15 cellular contexts compared by ENCODE assay signal in genomic region chr9:127536499-127536898, GRCh38.
A peak's percentile ranks its signal among the peaks of the same experiment; 100 is the strongest.
DNase-seq lines count a peak whose midpoint lies in the region; ATAC-seq, FAIRE-seq and TF ChIP-seq lines count a peak whose summit lies in the region.
"Had no signal": no experiment of that assay in that cellular context is flagged by ENCODE, and none has a peak within 500 bp of the region (broad histone marks: within the 10 kb centered on the region; RNA-seq: fewer than 3 reads in every experiment).

No MANE protein-coding gene starts in this region.

- intact Hi-C loops in pancreas (cut with DNase I) = no loop called here
- intact Hi-C loops in Calu3 (cut with micrococcal nuclease; ENCODE audit: unreplicated experiment) = no loop called here

- H3K27me3 ChIP-seq in ACC112 (ENCODE audit: insufficient read depth, low read length) = no peaks in the 10 kb centered on the region
- no peaks in the 10 kb centered on the region for H3K27me3 ChIP-seq in Peyer's patch
- no peaks in the 10 kb centered on the region for H3K27me3 ChIP-seq in esophagus (ENCODE audit: control insufficient read depth in 1 of 2, insufficient read depth in 2 of 2, low read length in 2 of 2)
- H3K27me3 ChIP-seq in pancreas = no peaks in the 10 kb centered on the region

- 65 to 79% methylated on average over 8 of the region's 8 CpGs for WGBS in esophagus, 2 donors
- 83 to 85% methylated on average over 8 of the region's 8 CpGs for WGBS in pancreas, 2 donors

- no peak overlapping the region for H2AFZ ChIP-seq in ACC112 (ENCODE audit: low read length, unreplicated experiment)

- H3K27ac ChIP-seq in ACC112 (ENCODE audit: low read depth, low read length) (peak overlapping the region; percentile 92; the same call in 1 of the 2 replicates), Peyer's patch (peak overlapping the region in 3 of 4 donors; percentile 6 to 25 (median 21)), esophagus (ENCODE audit: low read depth in 2 of 2, low read length in 1 of 2) (peak overlapping the region; percentile 78 to 92), pancreas (peak overlapping the region; percentile 8 to 60 (median 31))

- no peaks in the 10 kb centered on the region for H3K27me3 Mint-ChIP-seq in Calu3 (ENCODE audit: unreplicated experiment)
- H3K27me3 Mint-ChIP-seq: activated CD4-positive, alpha-beta T cell treated with anti-CD3 and anti-CD28 coated beads, Interleukin-2, amount 10 ng/mL, durations not matched to agents 24 days and 14 days had no signal

- H3K36me3 Mint-ChIP-seq in Calu3 (ENCODE audit: insufficient read depth, unreplicated experiment) = peaks cover 13% of the 10 kb centered on the region
- H3K36me3 Mint-ChIP-seq: stimulated activated naive B cell treated with anti-CD40 and anti-IgM and Interleukin-4, amounts not matched to agents 10 μg/mL and 1 μg/mL and 100 μg/mL, for 72 hours had no signal

- no TSS peak for BruUV-seq in Calu3 (replicated peaks; lab: Mats Ljungman, UMichigan)

- no peaks in the 10 kb centered on the region for H3K9me3 Mint-ChIP-seq in Calu3 (ENCODE audit: low read depth, unreplicated experiment)
- H3K9me3 Mint-ChIP-seq: activated CD4-positive, alpha-beta T cell treated with anti-CD3 and anti-CD28 coated beads, Interleukin-2, amount 10 ng/mL, durations not matched to agents 24 days and 14 days; stimulated activated naive B cell treated with anti-CD40 and anti-IgM and Interleukin-4, amounts not matched to agents 10 μg/mL and 1 μg/mL and 100 μg/mL, for 72 hours had no signal

- peaks cover 94% of the 10 kb centered on the region for H3K79me2 ChIP-seq in ACC112 (ENCODE audit: control insufficient read depth, insufficient read depth, low read length, unreplicated experiment)

- TF ChIP-seq CTCF in Peyer's patch (IDR thresholded peaks at IDR 0.05) (no peak), pancreas (IDR thresholded peaks at IDR 0.05) (no peak), Calu3 (IDR thresholded peaks at IDR 0.05; ENCODE audit: unreplicated experiment) (no peak)

- DNase-seq in Peyer's patch (no peak), pancreas (no peak), RPMI8226 (no peak), NCI-H774 (lab: John Stamatoyannopoulos, UW) (no peak), Calu3 (no peak)
- DNase-seq in NK-92 treated with Interleukin-12 subunit alpha and Interleukin-12 subunit beta, amount 100 ng/mL, for 24 hours (lab: John Stamatoyannopoulos, UW) = no peak
- DNase-seq: activated CD4-positive, alpha-beta T cell treated with anti-CD3 and anti-CD28 coated beads, Interleukin-2, amount 10 ng/mL, durations not matched to agents 24 days and 14 days; activated T-cell treated with anti-CD3 and anti-CD28 coated beads, Interleukin-2, amount 50 U/mL, for 48 hours; DMS153; MV-4-11; SHP77 treated with DMSO at 0.1 percent for 48 hours; stimulated activated naive B cell treated with anti-CD40 and anti-IgM and Interleukin-4, amounts not matched to agents 10 μg/mL and 1 μg/mL and 100 μg/mL, for 72 hours had no signal

- no peak for TF ChIP-seq POLR2A in Peyer's patch (IDR thresholded peaks at IDR 0.05)

- peaks cover 54% of the 10 kb centered on the region for H3K4me1 ChIP-seq in ACC112 (ENCODE audit: control insufficient read depth, insufficient read depth, low read length, unreplicated experiment)
- peaks cover 0 to 40% (median 0%) of the 10 kb centered on the region in 4 donors for H3K4me1 ChIP-seq in Peyer's patch
- H3K4me1 ChIP-seq in esophagus (ENCODE audit: control insufficient read depth in 2 of 2, insufficient read depth in 2 of 2, low read length in 1 of 2) = peaks cover 13 to 61% of the 10 kb centered on the region in 2 donors
- peaks cover 36 to 44% (median 41%) of the 10 kb centered on the region in 3 donors for H3K4me1 ChIP-seq in pancreas

- H3K9me3 ChIP-seq in Peyer's patch (no peaks in the 10 kb centered on the region), esophagus (ENCODE audit: control insufficient read depth in 2 of 2, insufficient read depth in 1 of 2, low read depth in 1 of 2, low read length in 1 of 2) (no peaks in the 10 kb centered on the region), pancreas (no peaks in the 10 kb centered on the region)

- CTCF ChIA-PET in Calu3 (lab: Charles Lee) = no interaction called here

- H3K4me3 Mint-ChIP-seq in Calu3 (ENCODE audit: low read depth, unreplicated experiment) = no peak overlapping the region
- H3K4me3 Mint-ChIP-seq: activated CD4-positive, alpha-beta T cell treated with anti-CD3 and anti-CD28 coated beads, Interleukin-2, amount 10 ng/mL, durations not matched to agents 24 days and 14 days; stimulated activated naive B cell treated with anti-CD40 and anti-IgM and Interleukin-4, amounts not matched to agents 10 μg/mL and 1 μg/mL and 100 μg/mL, for 72 hours had no signal

- H3K36me3 ChIP-seq in ACC112 (ENCODE audit: insufficient read depth, low read length) (peaks cover 16% of the 10 kb centered on the region), Peyer's patch (peaks cover 0 to 9% (median 0%) of the 10 kb centered on the region in 3 donors), esophagus (ENCODE audit: control insufficient read depth in 2 of 2, insufficient read depth in 2 of 2, low read length in 1 of 2) (peaks cover 0 to 23% of the 10 kb centered on the region in 2 donors), pancreas (peaks cover 0 to under 1% (median 0%) of the 10 kb centered on the region in 3 donors)

- no peak for ATAC-seq in pancreas
- ATAC-seq: stimulated activated naive B cell treated with anti-CD40 and anti-IgM and Interleukin-4, amounts not matched to agents 10 μg/mL and 1 μg/mL and 100 μg/mL, for 72 hours had no signal

- H3K27ac Mint-ChIP-seq in Calu3 (ENCODE audit: unreplicated experiment) = no peak overlapping the region
- H3K27ac Mint-ChIP-seq: activated CD4-positive, alpha-beta T cell treated with anti-CD3 and anti-CD28 coated beads, Interleukin-2, amount 10 ng/mL, durations not matched to agents 24 days and 14 days had no signal

- FAIRE-seq in pancreas (lab: Jason Lieb, UNC) = no peak
- FAIRE-seq: H54 had no signal

- H3K4me1 Mint-ChIP-seq in Calu3 (ENCODE audit: low read depth, unreplicated experiment) = peaks cover 14% of the 10 kb centered on the region
- H3K4me1 Mint-ChIP-seq: activated CD4-positive, alpha-beta T cell treated with anti-CD3 and anti-CD28 coated beads, Interleukin-2, amount 10 ng/mL, durations not matched to agents 24 days and 14 days; stimulated activated naive B cell treated with anti-CD40 and anti-IgM and Interleukin-4, amounts not matched to agents 10 μg/mL and 1 μg/mL and 100 μg/mL, for 72 hours had no signal

- H3K4me3 ChIP-seq in ACC112 (ENCODE audit: low read depth, low read length) (no peak overlapping the region), Peyer's patch (no peak overlapping the region), esophagus (ENCODE audit: low read depth in 1 of 2, low read length in 2 of 2) (no peak overlapping the region), pancreas (no peak overlapping the region)

Comparison
In these comparisons a context has a peak if more than half of its experiments do, and no peak if none do; other contexts are left out.
1. H3K27ac ChIP-seq: peak in every context shown above with its lines; median percentile 92 in ACC112; 85 in esophagus; 31 in pancreas; 21 in Peyer's patch.